In genomic region chr1:24725209-24725651, GRCh38 we compare ENCODE assay signal across 11 cellular contexts. TPM values are rescaled to one million over a fixed set of nuclear protein-coding genes. Genes with fewer than 3 reads are reported as not detected.
DNase-seq lines count a peak whose midpoint lies in the region; ATAC-seq, FAIRE-seq and TF ChIP-seq lines count a peak whose summit lies in the region.
"Had no signal": no experiment of that assay in that cellular context is flagged by ENCODE, and none has a peak within 500 bp of the region (broad histone marks: within the 10 kb centered on the region; RNA-seq: fewer than 3 reads in every experiment).

No MANE protein-coding gene starts in this region.

- peaks cover 7% of the 10 kb centered on the region for H3K36me3 Mint-ChIP-seq in HFFc6 (ENCODE audit: low read depth)
- peaks cover 2% of the 10 kb centered on the region for H3K36me3 Mint-ChIP-seq in astrocyte (ENCODE audit: low read depth, unreplicated experiment)

- peaks cover 9% of the 10 kb centered on the region; the same call in 1 of the 2 replicates for H3K9me3 Mint-ChIP-seq in HFFc6
- H3K9me3 Mint-ChIP-seq in astrocyte (ENCODE audit: unreplicated experiment), result peaks cover 5% of the 10 kb centered on the region
- H3K9me3 Mint-ChIP-seq: activated naive CD8-positive, alpha-beta T cell treated with anti-CD3 and anti-CD28 coated beads, Interleukin-2, amount 50 U/mL, for 24 hours had no signal

- peak overlapping the region; percentile 74 for H3K4me2 ChIP-seq in astrocyte (ENCODE audit: low read length)

- H3K4me3 Mint-ChIP-seq in HFFc6 (peak overlapping the region; percentile 43), astrocyte (ENCODE audit: unreplicated experiment) (peak overlapping the region; percentile 52)
- H3K4me3 Mint-ChIP-seq: activated naive CD8-positive, alpha-beta T cell treated with anti-CD3 and anti-CD28 coated beads, Interleukin-2, amount 50 U/mL, for 24 hours had no signal

- intact Hi-C loops in esophagus squamous epithelium (cut with DNase I), result no loop called here

- no peak for TF ChIP-seq CTCF in HFFc6 (IDR thresholded peaks at IDR 0.05)
- no peak for TF ChIP-seq CTCF in astrocyte (IDR thresholded peaks at IDR 0.05; ENCODE audit: insufficient read depth, low read depth, low read length)
- no peak for TF ChIP-seq CTCF in suprapubic skin (IDR thresholded peaks at IDR 0.05)
- no peak for TF ChIP-seq CTCF in esophagus squamous epithelium (IDR thresholded peaks at IDR 0.05)
- no peak for TF ChIP-seq CTCF in GM13976 (IDR thresholded peaks at IDR 0.05; ENCODE audit: borderline replicate concordance, control extremely low read depth, extremely low read depth, insufficient read depth, missing control alignments)

- in situ Hi-C loops in GM13976 (cut with MboI; ENCODE audit: low sequenced_read_pairs, unreplicated experiment), result no loop called here

- H3K27ac ChIP-seq in astrocyte (ENCODE audit: low read depth, low read length) (peak overlapping the region; percentile 45), suprapubic skin (peak overlapping the region; percentile 23), esophagus squamous epithelium (peak overlapping the region in 2 of 4 donors; percentile 37 to 73)
- H3K27ac ChIP-seq: WERI-Rb-1 had no signal

- H3K27me3 ChIP-seq in astrocyte (ENCODE audit: insufficient read depth, low read length) (no peaks in the 10 kb centered on the region), suprapubic skin (no peaks in the 10 kb centered on the region), esophagus squamous epithelium (no peaks in the 10 kb centered on the region)

- H3K79me2 ChIP-seq in astrocyte (ENCODE audit: insufficient read depth, low read length), result no peaks in the 10 kb centered on the region

- ATAC-seq in GM18867 (IDR thresholded peaks at IDR 0.05; ENCODE audit: unreplicated experiment) (no peak), HG02571 (IDR thresholded peaks at IDR 0.05; ENCODE audit: unreplicated experiment) (no peak)
- ATAC-seq: activated naive CD8-positive, alpha-beta T cell treated with anti-CD3 and anti-CD28 coated beads, Interleukin-2, amount 50 U/mL, for 24 hours had no signal

- peaks cover 31% of the 10 kb centered on the region for H3K4me1 ChIP-seq in astrocyte (ENCODE audit: insufficient read depth, low read length)
- peaks cover 16% of the 10 kb centered on the region for H3K4me1 ChIP-seq in suprapubic skin
- peaks cover 6 to 39% (median 10%) of the 10 kb centered on the region in 3 donors for H3K4me1 ChIP-seq in esophagus squamous epithelium

- H3K4me1 Mint-ChIP-seq in HFFc6 (ENCODE audit: low read depth), result peaks cover 54% of the 10 kb centered on the region
- peaks cover 37% of the 10 kb centered on the region for H3K4me1 Mint-ChIP-seq in astrocyte (ENCODE audit: low read depth, unreplicated experiment)

- TF ChIP-seq EP300 in suprapubic skin (IDR thresholded peaks at IDR 0.05), result no peak

- no peaks in the 10 kb centered on the region for H4K20me1 ChIP-seq in astrocyte (ENCODE audit: insufficient read depth, low read length)

- DNase-seq in HFFc6 (no peak), astrocyte (ENCODE audit: low read depth) (no peak), left kidney (ENCODE audit: low read depth, low spot score) (peak; percentile 85), suprapubic skin (ENCODE audit: low spot score in 2 of 2) (no peak), esophagus squamous epithelium (lab: John Stamatoyannopoulos, UW) (no peak), GM13976 (ENCODE audit: low spot score) (no peak)
- DNase-seq: activated naive CD8-positive, alpha-beta T cell treated with anti-CD3 and anti-CD28 coated beads, Interleukin-2, amount 50 U/mL, for 24 hours; NCI-H446; WERI-Rb-1 had no signal

- H3K27ac Mint-ChIP-seq in HFFc6, result peak overlapping the region; percentile 86
- peak overlapping the region; percentile 99 for H3K27ac Mint-ChIP-seq in astrocyte (ENCODE audit: unreplicated experiment)
- H3K27ac Mint-ChIP-seq: activated naive CD8-positive, alpha-beta T cell treated with anti-CD3 and anti-CD28 coated beads, Interleukin-2, amount 50 U/mL, for 24 hours had no signal

- no peak for TF ChIP-seq POLR2A in suprapubic skin (IDR thresholded peaks at IDR 0.05)
- TF ChIP-seq POLR2A in esophagus squamous epithelium (IDR thresholded peaks at IDR 0.05), result no peak

- H3K4me3 ChIP-seq in astrocyte (ENCODE audit: insufficient read depth, low read depth, low read length) (no peak overlapping the region), suprapubic skin (no peak overlapping the region), esophagus squamous epithelium (no peak overlapping the region)

- no peak for FAIRE-seq in astrocyte (lab: Jason Lieb, UNC)

- H3K36me3 ChIP-seq in astrocyte (ENCODE audit: insufficient read depth, low read length) (no peaks in the 10 kb centered on the region), suprapubic skin (no peaks in the 10 kb centered on the region), esophagus squamous epithelium (no peaks in the 10 kb centered on the region)
- H3K36me3 ChIP-seq: WERI-Rb-1 had no signal

- WGBS in suprapubic skin, result 68% methylated on average over 5 of the region's 5 CpGs
- WGBS in esophagus squamous epithelium, 2 donors, result 59 to 76% methylated on average over 2 to 4 of the region's 5 CpGs

- H3K27me3 Mint-ChIP-seq in HFFc6 (ENCODE audit: insufficient read depth) (peaks cover 4% of the 10 kb centered on the region), astrocyte (ENCODE audit: low read depth, unreplicated experiment) (no peaks in the 10 kb centered on the region)
- H3K27me3 Mint-ChIP-seq: activated naive CD8-positive, alpha-beta T cell treated with anti-CD3 and anti-CD28 coated beads, Interleukin-2, amount 50 U/mL, for 24 hours had no signal

- peak overlapping the region; percentile 12 for H3K9ac ChIP-seq in astrocyte (ENCODE audit: low read length)

- H3K9me3 ChIP-seq in astrocyte (ENCODE audit: insufficient read depth, low read depth, low read length) (no peaks in the 10 kb centered on the region), suprapubic skin (no peaks in the 10 kb centered on the region), esophagus squamous epithelium (no peaks in the 10 kb centered on the region)

- peak overlapping the region; percentile 53 for H2AFZ ChIP-seq in astrocyte (ENCODE audit: low read depth, low read length)

RNA-seq across cellular contexts. Expression of gene CLIC4, which starts 20.0 kb away (rescaled TPM):
- total RNA-seq in HFFc6 (2021; fragmentation: NEBNext Ultra II Directional; extraction: Animal tissue kit (Norgen Biotek cat#: 25700)), result 100 to 1,000 TPM; 517 to 729 (median 548) TPM
- total RNA-seq in astrocyte (353 and 375 TPM in 2 replicates), suprapubic skin (10 to 100 TPM; 50.1 to 76.3 (median 71.4) TPM), esophagus squamous epithelium (100 to 1,000 TPM in 1 of 4 donors, 10 to 100 TPM in 3; 22.3 to 204 (median 69.0) TPM)
